19 cellular contexts compared by ENCODE assay signal in the genomic region with DNA sequence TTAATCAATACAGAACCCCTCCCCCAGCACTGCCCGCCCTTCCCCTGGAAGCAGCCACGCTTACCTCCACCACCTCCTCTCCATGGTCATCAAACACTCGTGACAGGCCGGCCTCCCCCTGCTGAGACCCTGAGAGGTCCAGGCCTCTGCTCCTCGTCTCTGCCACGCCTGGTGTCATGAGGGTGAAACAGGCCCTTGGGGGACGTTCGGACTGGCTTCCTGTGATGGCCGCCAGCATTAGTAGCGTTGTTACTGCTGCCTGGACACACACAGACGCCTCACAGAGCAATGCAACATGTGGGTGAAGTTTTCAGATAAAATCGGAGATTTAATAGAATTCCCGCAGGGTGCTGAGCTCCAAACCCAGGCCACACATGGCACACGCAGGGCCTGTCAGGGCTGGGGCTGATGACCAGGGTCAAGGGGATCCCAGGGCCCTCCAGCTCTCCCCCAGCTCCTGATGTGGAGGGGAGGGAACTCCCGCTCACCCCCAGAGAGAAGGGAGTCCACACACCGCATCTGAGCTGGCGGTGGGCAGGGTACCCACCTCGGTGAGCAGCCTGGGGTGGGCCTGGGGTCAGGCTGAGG.
"Had no signal": no experiment of that assay in that cellular context is flagged by ENCODE, and none has a peak within 500 bp of the region (broad histone marks: within the 10 kb centered on the region; RNA-seq: fewer than 3 reads in every experiment).

No MANE protein-coding gene starts in this region.

- DNase-seq: activated B cell treated with CpG ODN at 0.5 μM for 24 hours; activated CD4-positive, alpha-beta T cell treated with anti-CD3 and anti-CD28 coated beads for 48 hours; activated CD8-positive, alpha-beta T cell treated with anti-CD3 and anti-CD28 coated beads for 36 hours; activated naive CD8-positive, alpha-beta T cell treated with anti-CD3 and anti-CD28 coated beads, Interleukin-2, amount 10 ng/mL, durations not matched to agents 7 days and 5 days; activated T-cell treated with anti-CD3 and anti-CD28 coated beads, Interleukin-2, amount 50 U/mL, for 48 hours; anterior cingulate cortex; brain microvascular endothelial cell; dermis blood vessel endothelial cell; effector memory CD8-positive, alpha-beta T cell; kidney; left ventricle myocardium superior; retina; stimulated activated CD4-positive, alpha-beta T cell treated with anti-CD3 and anti-CD28 coated beads, Interleukin-15, amount 100 ng/mL, for 24 hours; stimulated activated CD4-positive, alpha-beta T cell treated with anti-CD3 and anti-CD28 coated beads, Interleukin-4, amount 100 ng/mL, for 1 hour; stimulated activated naive B cell treated with anti-CD40 and anti-IgM and Interleukin-4, amounts not matched to agents 10 μg/mL and 1 μg/mL and 100 μg/mL, for 72 hours; T-helper 2 cell had no signal

- H3K9me3 Mint-ChIP-seq: activated B cell treated with CpG ODN at 0.5 μM for 24 hours; activated CD8-positive, alpha-beta T cell treated with anti-CD3 and anti-CD28 coated beads for 36 hours; activated naive CD8-positive, alpha-beta T cell treated with anti-CD3 and anti-CD28 coated beads, Interleukin-2, amount 10 ng/mL, durations not matched to agents 7 days and 5 days; effector memory CD8-positive, alpha-beta T cell; memory B cell had no signal

- H3K27ac ChIP-seq: brain microvascular endothelial cell, tibial nerve had no signal

- H3K27ac Mint-ChIP-seq: activated B cell treated with CpG ODN at 0.5 μM for 24 hours; activated CD8-positive, alpha-beta T cell treated with anti-CD3 and anti-CD28 coated beads for 36 hours; activated naive CD8-positive, alpha-beta T cell treated with anti-CD3 and anti-CD28 coated beads, Interleukin-2, amount 10 ng/mL, durations not matched to agents 7 days and 5 days; effector memory CD8-positive, alpha-beta T cell; memory B cell; stimulated activated naive B cell treated with anti-CD40 and anti-IgM and Interleukin-4, amounts not matched to agents 10 μg/mL and 1 μg/mL and 100 μg/mL, for 72 hours had no signal

- ATAC-seq: activated CD8-positive, alpha-beta T cell treated with anti-CD3 and anti-CD28 coated beads for 36 hours; effector memory CD8-positive, alpha-beta T cell; gastroesophageal sphincter; left ventricle myocardium superior; stimulated activated naive B cell treated with anti-CD40 and anti-IgM and Interleukin-4, amounts not matched to agents 10 μg/mL and 1 μg/mL and 100 μg/mL, for 72 hours had no signal

- H3K36me3 Mint-ChIP-seq: activated naive CD8-positive, alpha-beta T cell treated with anti-CD3 and anti-CD28 coated beads, Interleukin-2, amount 10 ng/mL, durations not matched to agents 7 days and 5 days; memory B cell; stimulated activated naive B cell treated with anti-CD40 and anti-IgM and Interleukin-4, amounts not matched to agents 10 μg/mL and 1 μg/mL and 100 μg/mL, for 72 hours had no signal

- H3K4me3 Mint-ChIP-seq: activated B cell treated with CpG ODN at 0.5 μM for 24 hours; activated CD8-positive, alpha-beta T cell treated with anti-CD3 and anti-CD28 coated beads for 36 hours; activated naive CD8-positive, alpha-beta T cell treated with anti-CD3 and anti-CD28 coated beads, Interleukin-2, amount 10 ng/mL, durations not matched to agents 7 days and 5 days; effector memory CD8-positive, alpha-beta T cell; memory B cell; stimulated activated naive B cell treated with anti-CD40 and anti-IgM and Interleukin-4, amounts not matched to agents 10 μg/mL and 1 μg/mL and 100 μg/mL, for 72 hours had no signal
